In genomic region chr17:81196505-81197408, GRCh38 we compare ENCODE assay signal across 19 cellular contexts. TPM values are rescaled to one million over a fixed set of nuclear protein-coding genes. Genes with fewer than 3 reads are reported as not detected.
A peak's percentile ranks its signal among the peaks of the same experiment; 100 is the strongest.
DNase-seq lines count a peak whose midpoint lies in the region; TF ChIP-seq lines count a peak whose summit lies in the region.
"Had no signal": no experiment of that assay in that cellular context is flagged by ENCODE, and none has a peak within 500 bp of the region (broad histone marks: within the 10 kb centered on the region; RNA-seq: fewer than 3 reads in every experiment).

No MANE protein-coding gene starts in this region.

- H2BK15ac ChIP-seq in neuronal stem cell (ENCODE audit: low read length), result peak overlapping the region; percentile 43

- H3K36me3 Mint-ChIP-seq in CD4-positive, alpha-beta memory T cell, result no peaks in the 10 kb centered on the region

- no peak overlapping the region for H4K8ac ChIP-seq in neuronal stem cell (ENCODE audit: low read depth, low read length)

- DNase-seq in glomerular endothelial cell (ENCODE audit: extremely low read depth, low read depth, low spot score), result peak; percentile 20
- no peak for DNase-seq in neuronal stem cell (ENCODE audit: low spot score)
- DNase-seq in NCI-H146 (lab: John Stamatoyannopoulos, UW), result no peak
- DNase-seq in CD4-positive, alpha-beta memory T cell, result no peak
- DNase-seq in NCI-H774 (lab: John Stamatoyannopoulos, UW), result no peak
- DNase-seq: C1 segment of cervical spinal cord, DMS79, H7, NCI-H1048, NCI-H1436, NCI-H2029, NCI-H526 treated with DMSO at 0.1 percent for 48 hours, OCI-M1, SHP77 treated with DMSO at 0.1 percent for 48 hours, SK-N-SH had no signal

- H2BK5ac ChIP-seq in neuronal stem cell (ENCODE audit: low read length), result no peak overlapping the region

- no CpG with 5 or more reads among the region's 45 CpGs for WGBS in neuronal stem cell (ENCODE audit: extremely low coverage in 2 of 2, insufficient read length in 2 of 2, insufficient replicate concordance in 1 of 2), 2 donors

- H3K23ac ChIP-seq in neuronal stem cell (ENCODE audit: low read depth, low read length, poor library complexity), result no peak overlapping the region

- H3K9me3 ChIP-seq in BLaER1 treated with 17β-estradiol and CSF1 and Interleukin-3, amounts not matched to agents 10 nM and 100 nM (replicated peaks in 1 of 11), result no peaks in the 10 kb centered on the region
- H3K9me3 ChIP-seq in neuronal stem cell (replicated peaks in 1 of 2; ENCODE audit: control insufficient read depth in 2 of 2, insufficient read depth in 1 of 2, low read depth in 1 of 2, low read length in 2 of 2), result no peaks in the 10 kb centered on the region
- no peaks in the 10 kb centered on the region for H3K9me3 ChIP-seq in CD4-positive, alpha-beta memory T cell (ENCODE audit: control insufficient read depth in 1 of 2, low read length in 2 of 2)
- H3K9me3 ChIP-seq: SK-N-SH had no signal

- TF ChIP-seq CTCF in VCaP (conservative IDR thresholded peaks at IDR 0.05), result no peak

- H3K4me2 ChIP-seq in BLaER1 treated with 17β-estradiol and CSF1 and Interleukin-3, amounts not matched to agents 10 nM and 100 nM, result peak overlapping the region in 8 of 11 experiments; percentile 20 to 52 (median 26); a peak in 13 of 22 replicates
- H3K4me2 ChIP-seq in neuronal stem cell (ENCODE audit: insufficient read depth, low read length, poor library complexity, severe bottlenecking), result no peak overlapping the region
- H3K4me2 ChIP-seq: SK-N-SH had no signal

- no peak overlapping the region for H3K27ac Mint-ChIP-seq in CD4-positive, alpha-beta memory T cell

- peaks cover 0 to 77% (median 59%) of the 10 kb centered on the region in 11 experiments; a peak in 17 of 22 replicates for H3K36me3 ChIP-seq in BLaER1 treated with 17β-estradiol and CSF1 and Interleukin-3, amounts not matched to agents 10 nM and 100 nM
- peaks cover 35 to 89% of the 10 kb centered on the region in 2 donors for H3K36me3 ChIP-seq in neuronal stem cell (replicated peaks in 1 of 2; ENCODE audit: control insufficient read depth in 2 of 2, insufficient read depth in 2 of 2, low read length in 2 of 2)
- no peaks in the 10 kb centered on the region for H3K36me3 ChIP-seq in CD4-positive, alpha-beta memory T cell (ENCODE audit: insufficient read depth, low read length)

- H3K9ac ChIP-seq in BLaER1 treated with 17β-estradiol and CSF1 and Interleukin-3, amounts not matched to agents 10 nM and 100 nM, result no peak overlapping the region
- no peak overlapping the region for H3K9ac ChIP-seq in neuronal stem cell (ENCODE audit: low read depth, low read length, poor library complexity)
- H3K9ac ChIP-seq: SK-N-SH had no signal

- no peaks in the 10 kb centered on the region for H3K27me3 ChIP-seq in BLaER1 treated with 17β-estradiol and CSF1 and Interleukin-3, amounts not matched to agents 10 nM and 100 nM
- no peaks in the 10 kb centered on the region for H3K27me3 ChIP-seq in neuronal stem cell (ENCODE audit: control insufficient read depth in 3 of 3, insufficient read depth in 3 of 3, low read depth in 1 of 3, low read length in 3 of 3)
- no peaks in the 10 kb centered on the region for H3K27me3 ChIP-seq in CD4-positive, alpha-beta memory T cell (ENCODE audit: insufficient read depth, low read length)

- no peak overlapping the region for H3K4ac ChIP-seq in neuronal stem cell (ENCODE audit: low read length)

- POLR2A ChIA-PET in CD4-positive, alpha-beta memory T cell (lab: Charles Lee; ENCODE audit: partially characterized antibody), result interaction anchor here (0.5 kb wide), 1 partner anchor 419 kb away, joined by 3 read pairs; no protein-coding TSS in a partner anchor

- no peak overlapping the region for H2BK12ac ChIP-seq in neuronal stem cell (ENCODE audit: low read length)

- H2BK120ac ChIP-seq in neuronal stem cell (ENCODE audit: low read depth, low read length), result no peak overlapping the region

- peaks cover 13 to 43% (median 30%) of the 10 kb centered on the region in 10 experiments for H3K4me1 ChIP-seq in BLaER1 treated with 17β-estradiol and CSF1 and Interleukin-3, amounts not matched to agents 10 nM and 100 nM
- no peaks in the 10 kb centered on the region for H3K4me1 ChIP-seq in neuronal stem cell (ENCODE audit: control insufficient read depth in 2 of 2, insufficient read depth in 1 of 2, low read depth in 1 of 2, low read length in 2 of 2)
- H3K4me1 ChIP-seq in CD4-positive, alpha-beta memory T cell (ENCODE audit: insufficient read depth, low read length), result no peaks in the 10 kb centered on the region

- no peak overlapping the region for H4K91ac ChIP-seq in neuronal stem cell (ENCODE audit: low read depth, low read length, poor library complexity)

- no peaks in the 10 kb centered on the region for H3K4me1 Mint-ChIP-seq in CD4-positive, alpha-beta memory T cell

- no peaks in the 10 kb centered on the region for H3K9me3 Mint-ChIP-seq in CD4-positive, alpha-beta memory T cell

- H3K27ac ChIP-seq in BLaER1 treated with 17β-estradiol and CSF1 and Interleukin-3, amounts not matched to agents 10 nM and 100 nM, result no peak overlapping the region
- H3K27ac ChIP-seq in VCaP, result peak overlapping the region; percentile 70
- H3K27ac ChIP-seq in neuronal stem cell (replicated peaks; ENCODE audit: low read length), result no peak overlapping the region
- H3K27ac ChIP-seq in CD4-positive, alpha-beta memory T cell (ENCODE audit: low read depth, low read length), result no peak overlapping the region

- no peak overlapping the region for H2AFZ ChIP-seq in neuronal stem cell (ENCODE audit: low read length)

- H3K79me1 ChIP-seq in neuronal stem cell (ENCODE audit: low read depth, low read length), result peaks cover 5% of the 10 kb centered on the region

- no peak overlapping the region for H2AK5ac ChIP-seq in neuronal stem cell (ENCODE audit: low read depth, low read length)

- no peak overlapping the region for H3K4me3 ChIP-seq in BLaER1 treated with 17β-estradiol and CSF1 and Interleukin-3, amounts not matched to agents 10 nM and 100 nM
- no peak overlapping the region for H3K4me3 ChIP-seq in neuronal stem cell (ENCODE audit: low read length in 2 of 2)
- no peak overlapping the region for H3K4me3 ChIP-seq in CD4-positive, alpha-beta memory T cell (ENCODE audit: low read length in 2 of 2)

- H3K18ac ChIP-seq in neuronal stem cell (ENCODE audit: low read length), result no peak overlapping the region

- H4K20me1 ChIP-seq in BLaER1 treated with 17β-estradiol and CSF1 and Interleukin-3, amounts not matched to agents 10 nM and 100 nM, result peaks cover 0 to 54% (median 0%) of the 10 kb centered on the region in 11 experiments; a peak in 6 of 22 replicates

- intact Hi-C loops in CD4-positive, alpha-beta memory T cell (cut with micrococcal nuclease), result no loop called here

- peak overlapping the region in 1 of 8 donors; percentile 48 for H3K4me3 Mint-ChIP-seq in CD4-positive, alpha-beta memory T cell

- no peak overlapping the region for H3K14ac ChIP-seq in neuronal stem cell (ENCODE audit: low read length)

- no peaks in the 10 kb centered on the region for H3K27me3 Mint-ChIP-seq in CD4-positive, alpha-beta memory T cell

- CTCF ChIA-PET in CD4-positive, alpha-beta memory T cell (lab: Charles Lee; ENCODE audit: partially characterized antibody), result no interaction called here

RNA-seq across cellular contexts. Expression of gene CEP131, which starts 26.0 kb away (rescaled TPM):
- total RNA-seq in glomerular endothelial cell, result 14.6 and 15.2 TPM in 2 replicates
- 14.7 TPM for polyA plus RNA-seq in neuronal stem cell (2013, experiment 1 of 2)
- 14.1 TPM for polyA plus RNA-seq in neuronal stem cell (2013, experiment 2 of 2)
- total RNA-seq in CD4-positive, alpha-beta memory T cell, result 10 to 100 TPM in 1 of 2 experiments, 1 to 10 TPM in 1; 9.6 to 10.5 TPM
- polyA plus RNA-seq in CD4-positive, alpha-beta memory T cell, result 1 to 10 TPM; 1.7 to 3.8 TPM

RNA-seq across cellular contexts. Expression of gene AATK, which starts 30.7 kb away (rescaled TPM):
- total RNA-seq in glomerular endothelial cell, result 7.3 and 8.9 TPM in 2 replicates
- 5.6 TPM for polyA plus RNA-seq in neuronal stem cell (2013, experiment 1 of 2)
- polyA plus RNA-seq in neuronal stem cell (2013, experiment 2 of 2), result 5.4 TPM
- total RNA-seq in CD4-positive, alpha-beta memory T cell, result 1 to 10 TPM; 1.4 to 2.1 TPM
- under 1 TPM; 0.09 to 0.17 TPM for polyA plus RNA-seq in CD4-positive, alpha-beta memory T cell

RNA-seq across cellular contexts. Expression of gene PVALEF, which starts 31.4 kb away (rescaled TPM):
- not detected in 2 replicates for total RNA-seq in glomerular endothelial cell
- 0.06 TPM for polyA plus RNA-seq in neuronal stem cell (2013, experiment 1 of 2)
- polyA plus RNA-seq in neuronal stem cell (2013, experiment 2 of 2), result 0.04 TPM
- total RNA-seq in CD4-positive, alpha-beta memory T cell, result not detected
- polyA plus RNA-seq in CD4-positive, alpha-beta memory T cell, result not detected
- total RNA-seq: A673, H7, MCF 10A had no signal
- polyA plus RNA-seq: SK-N-SH had no signal

RNA-seq across cellular contexts. Expression of gene TEPSIN, which starts 42.1 kb away (rescaled TPM):
- 30.2 and 53.8 TPM in 2 replicates for total RNA-seq in glomerular endothelial cell
- 14.7 TPM for polyA plus RNA-seq in neuronal stem cell (2013, experiment 1 of 2)
- polyA plus RNA-seq in neuronal stem cell (2013, experiment 2 of 2), result 14.2 TPM
- 100 to 1,000 TPM; 111 to 126 TPM for total RNA-seq in CD4-positive, alpha-beta memory T cell
- polyA plus RNA-seq in CD4-positive, alpha-beta memory T cell, result 1 to 10 TPM; 2.0 to 5.3 TPM

RNA-seq across cellular contexts. Expression of gene NDUFAF8, which starts 42.4 kb away (rescaled TPM):
- total RNA-seq in glomerular endothelial cell, result 32.4 and 87.1 TPM in 2 replicates
- polyA plus RNA-seq in neuronal stem cell (2013, experiment 1 of 2), result 79.2 TPM
- 73.1 TPM for polyA plus RNA-seq in neuronal stem cell (2013, experiment 2 of 2)
- total RNA-seq in CD4-positive, alpha-beta memory T cell, result 10 to 100 TPM; 40.1 to 45.1 TPM
- polyA plus RNA-seq in CD4-positive, alpha-beta memory T cell, result 10 to 100 TPM; 64.5 to 78.6 TPM
